In the genomic region with DNA sequence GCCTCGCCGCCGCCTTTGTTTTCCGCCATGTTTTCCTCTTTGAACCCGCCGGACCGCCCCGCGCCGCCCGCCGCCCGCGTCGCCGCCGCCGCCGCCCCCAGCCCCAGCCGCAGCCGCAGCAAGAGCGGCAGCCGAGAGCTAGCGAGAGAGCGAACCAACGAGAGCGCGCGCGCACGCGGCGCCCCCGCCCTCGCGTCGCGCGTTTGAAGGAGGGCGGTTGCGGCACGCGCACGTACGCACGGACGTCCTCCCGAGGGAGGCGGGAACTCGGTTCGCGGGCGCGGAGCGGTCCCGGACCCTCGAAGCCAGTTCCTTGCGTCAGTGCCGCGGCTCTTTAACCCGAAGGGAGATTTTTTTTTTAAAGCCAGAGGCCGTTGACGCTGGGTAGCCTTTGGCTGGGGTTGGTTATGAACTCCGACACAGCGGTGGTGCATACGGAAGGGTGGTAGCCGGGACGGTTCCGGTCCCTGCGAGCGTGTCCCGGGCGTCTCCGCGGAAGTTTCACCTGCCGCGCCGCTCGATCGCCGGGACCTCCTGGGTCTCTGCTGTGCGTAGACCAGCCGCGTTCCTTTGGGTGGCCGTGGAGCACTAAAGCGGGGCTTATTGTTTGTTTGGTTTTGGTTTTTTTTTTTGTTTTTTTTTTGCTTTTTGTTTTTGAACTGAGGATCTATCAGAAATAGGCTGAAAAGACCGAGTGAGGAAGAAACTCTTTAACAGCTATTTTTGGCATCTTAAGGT, we compare ENCODE assay signal across 1 cellular context.
TF ChIP-seq lines count a peak whose summit lies in the region.

A gene (minus strand): TSS at position 156 of the 738 bp plus-strand sequence. CDS start 127 bp downstream, at position 29.

TF ChIP-seq in H1, 55 proteins besides CTCF, POLR2A, EP300 and RAD21:
- TF ChIP-seq BACH1 (IDR thresholded peaks at IDR 0.05; ENCODE audit: low read length) (peak; percentile 24; the same call in 1 of the 2 replicates), PHF8 (conservative IDR thresholded peaks at IDR 0.05; ENCODE audit: low read depth, low read length) (peak; percentile 61), EGR1 (IDR thresholded peaks at IDR 0.05; ENCODE audit: borderline replicate concordance, low read depth, low read length) (peak; percentile 64), TBP (IDR thresholded peaks at IDR 0.05; ENCODE audit: low read depth, low read length) (peak; percentile 64; the same call in 1 of the 2 replicates), KDM4A (IDR thresholded peaks at IDR 0.05; ENCODE audit: low read depth, low read length, severe bottlenecking) (peak; percentile 74), MAFK (IDR thresholded peaks at IDR 0.05; ENCODE audit: low read depth, low read length) (no peak), POLR2AphosphoS5 (IDR thresholded peaks at IDR 0.05; ENCODE audit: low read depth, low read length) (peak; percentile 80), SP2 (IDR thresholded peaks at IDR 0.05; ENCODE audit: low read length) (no peak), TAF1 (IDR thresholded peaks at IDR 0.05; ENCODE audit: low read depth, low read length) (peak; percentile 81), CREB1 (IDR thresholded peaks at IDR 0.05) (peak; percentile 66), SRF (IDR thresholded peaks at IDR 0.05; ENCODE audit: low read depth, low read length) (no peak), BRCA1 (IDR thresholded peaks at IDR 0.05; ENCODE audit: low read depth, low read length) (no peak)
- TF ChIP-seq, protein P1, sequence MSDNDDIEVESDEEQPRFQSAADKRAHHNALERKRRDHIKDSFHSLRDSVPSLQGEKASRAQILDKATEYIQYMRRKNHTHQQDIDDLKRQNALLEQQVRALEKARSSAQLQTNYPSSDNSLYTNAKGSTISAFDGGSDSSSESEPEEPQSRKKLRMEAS (IDR thresholded peaks at IDR 0.05): peak; percentile 90
- TF ChIP-seq, protein P2, sequence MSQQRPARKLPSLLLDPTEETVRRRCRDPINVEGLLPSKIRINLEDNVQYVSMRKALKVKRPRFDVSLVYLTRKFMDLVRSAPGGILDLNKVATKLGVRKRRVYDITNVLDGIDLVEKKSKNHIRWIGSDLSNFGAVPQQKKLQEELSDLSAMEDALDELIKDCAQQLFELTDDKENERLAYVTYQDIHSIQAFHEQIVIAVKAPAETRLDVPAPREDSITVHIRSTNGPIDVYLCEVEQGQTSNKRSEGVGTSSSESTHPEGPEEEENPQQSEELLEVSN (IDR thresholded peaks at IDR 0.05): peak; percentile 98
